Comparison of ENCODE assay signal across 13 cellular contexts in genomic region chr18:61637319-61637718, GRCh38.
DNase-seq lines count a peak whose midpoint lies in the region; ATAC-seq, FAIRE-seq and TF ChIP-seq lines count a peak whose summit lies in the region.
"Had no signal": no experiment of that assay in that cellular context is flagged by ENCODE, and none has a peak within 500 bp of the region (broad histone marks: within the 10 kb centered on the region; RNA-seq: fewer than 3 reads in every experiment).

No MANE protein-coding gene starts in this region.

- H3K36me3 ChIP-seq in keratinocyte (ENCODE audit: control insufficient read depth in 2 of 2, extremely low read depth in 1 of 2, insufficient read depth in 2 of 2, low read length in 2 of 2) (no peaks in the 10 kb centered on the region), suprapubic skin (no peaks in the 10 kb centered on the region)
- H3K36me3 ChIP-seq: ovary had no signal

- TF ChIP-seq POLR2A in suprapubic skin (IDR thresholded peaks at IDR 0.05) = no peak

- FAIRE-seq in keratinocyte (lab: Jason Lieb, UNC) = no peak

- TF ChIP-seq CTCF in keratinocyte (optimal IDR thresholded peaks at IDR 0.05 in 1 of 3, IDR thresholded peaks at IDR 0.05 in 1 of 3, conservative IDR thresholded peaks at IDR 0.05 in 1 of 3; ENCODE audit: extremely low read depth in 1 of 3, insufficient read depth in 2 of 3, low read length in 3 of 3) (peak; percentile 37 to 63 (median 51)), suprapubic skin (IDR thresholded peaks at IDR 0.05) (no peak)

- peak; percentile 10 for DNase-seq in NCI-H2107 treated with DMSO at 0.1 percent for 48 hours (lab: John Stamatoyannopoulos, UW; ENCODE audit: unreplicated experiment)
- DNase-seq in NCI-H2107 (lab: John Stamatoyannopoulos, UW) = no peak
- DNase-seq in SHP77 treated with DMSO at 0.1 percent for 48 hours (lab: John Stamatoyannopoulos, UW) = peak; percentile 54
- DNase-seq in keratinocyte (ENCODE audit: low read depth, low spot score) = no peak
- no peak for DNase-seq in suprapubic skin (ENCODE audit: low spot score in 2 of 2)
- DNase-seq in stimulated activated naive CD4-positive, alpha-beta T cell (lab: John Stamatoyannopoulos, UW) = no peak
- DNase-seq in activated CD4-positive, alpha-beta T cell treated with anti-CD3 and anti-CD28 coated beads, Interleukin-2, amount 50 U/mL, for 4 hours = no peak
- DNase-seq: activated CD8-positive, alpha-beta T cell treated with anti-CD3 and anti-CD28 coated beads, Interleukin-2, amount 10 ng/mL, durations not matched to agents 7 days and 5 days; activated naive CD4-positive, alpha-beta T cell treated with anti-CD3 and anti-CD28 coated beads, Interleukin-2, amount 10 ng/mL, durations not matched to agents 7 days and 5 days; NCI-H226; ovary had no signal

- WGBS in suprapubic skin = 76% methylated on average over 8 of the region's 8 CpGs

- H3K4me1 ChIP-seq in keratinocyte (ENCODE audit: control insufficient read depth, extremely low read depth, insufficient read depth, low read length) (peaks cover 6% of the 10 kb centered on the region), suprapubic skin (peaks cover 22% of the 10 kb centered on the region)

- ATAC-seq in HG03432 (IDR thresholded peaks at IDR 0.05; ENCODE audit: unreplicated experiment) = no peak
- ATAC-seq: activated CD8-positive, alpha-beta T cell treated with anti-CD3 and anti-CD28 coated beads, Interleukin-2, amount 10 ng/mL, durations not matched to agents 7 days and 5 days; Right ventricle myocardium inferior had no signal

- H3K27ac ChIP-seq in keratinocyte (ENCODE audit: control insufficient read depth, insufficient read depth, low read length) = no peak overlapping the region
- H3K27ac ChIP-seq in suprapubic skin = peak overlapping the region; percentile 57
- H3K27ac ChIP-seq: ovary had no signal

- no peaks in the 10 kb centered on the region for H3K27me3 ChIP-seq in keratinocyte (ENCODE audit: control insufficient read depth, extremely low read depth, insufficient read depth, low read length)
- no peaks in the 10 kb centered on the region for H3K27me3 ChIP-seq in suprapubic skin
- H3K27me3 ChIP-seq: ovary had no signal

- H3K9me3 ChIP-seq in keratinocyte (ENCODE audit: control insufficient read depth, low read depth, low read length) (no peaks in the 10 kb centered on the region), suprapubic skin (no peaks in the 10 kb centered on the region)
- H3K9me3 ChIP-seq: ovary had no signal

- no peak overlapping the region for H3K4me2 ChIP-seq in keratinocyte (ENCODE audit: control insufficient read depth, extremely low read depth, insufficient read depth, low read depth, low read length)

- TF ChIP-seq EP300 in suprapubic skin (IDR thresholded peaks at IDR 0.05) = no peak

- no peaks in the 10 kb centered on the region for H3K79me2 ChIP-seq in keratinocyte (ENCODE audit: control insufficient read depth, insufficient read depth, low read length)

- H4K20me1 ChIP-seq in keratinocyte (ENCODE audit: control insufficient read depth, extremely low read depth, insufficient read depth, low read length) = no peaks in the 10 kb centered on the region

- no peaks in the 10 kb centered on the region for H3K9me1 ChIP-seq in keratinocyte (ENCODE audit: control insufficient read depth, extremely low read depth, insufficient read depth, low read length)

- H3K4me3 ChIP-seq in keratinocyte (ENCODE audit: control insufficient read depth in 2 of 3, extremely low read depth in 1 of 3, insufficient read depth in 2 of 3, low read depth in 1 of 3, low read length in 3 of 3) (no peak overlapping the region), suprapubic skin (no peak overlapping the region)
- H3K4me3 ChIP-seq: ovary had no signal

- H2AFZ ChIP-seq in keratinocyte (ENCODE audit: control insufficient read depth, low read length) = no peak overlapping the region

- H3K9ac ChIP-seq in keratinocyte (ENCODE audit: control insufficient read depth, extremely low read depth, insufficient read depth, low read length) = no peak overlapping the region

- dilution Hi-C loops in keratinocyte (cut with MboI; ENCODE audit: extremely low pct_ligation_motif_present, low sequenced_read_pairs) = no loop called here

Comparison
In these comparisons a context has a peak if more than half of its experiments do, and no peak if none do; other contexts are left out.
1. DNase-seq: peak in NCI-H2107 treated with DMSO at 0.1 percent for 48 hours (single experiment) and SHP77 treated with DMSO at 0.1 percent for 48 hours (single experiment); none in NCI-H2107 (single experiment), keratinocyte (single experiment), suprapubic skin (0 of 2), stimulated activated naive CD4-positive, alpha-beta T cell (0 of 6) and activated CD4-positive, alpha-beta T cell treated with anti-CD3 and anti-CD28 coated beads, Interleukin-2, amount 50 U/mL, for 4 hours (0 of 2).
2. CTCF ChIP-seq: peak in keratinocyte (3 of 3); none in suprapubic skin (0 of 2).